In the genomic region with DNA sequence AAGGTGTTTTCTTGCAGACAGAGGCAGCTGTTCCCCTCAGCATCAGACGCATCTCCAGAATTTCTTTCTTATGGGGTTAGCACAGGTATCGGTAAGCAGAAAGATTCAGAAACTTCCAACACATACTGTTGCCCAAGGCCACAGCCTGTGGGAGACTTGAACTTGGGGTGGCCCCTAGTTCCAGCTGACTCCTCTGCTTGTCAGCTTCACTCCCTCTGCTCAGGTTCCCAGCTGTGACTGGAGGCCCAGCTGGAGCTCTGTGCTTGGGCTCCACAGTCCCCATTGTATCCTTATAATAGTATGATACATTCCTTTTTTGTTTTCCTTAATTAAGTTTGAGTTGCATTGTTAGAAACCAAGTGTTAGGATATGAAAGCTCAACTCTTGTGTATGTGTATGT, we compare ENCODE assay signal across 25 cellular contexts.
"Had no signal": no experiment of that assay in that cellular context is flagged by ENCODE, and none has a peak within 500 bp of the region (broad histone marks: within the 10 kb centered on the region; RNA-seq: fewer than 3 reads in every experiment).

No MANE protein-coding gene starts in this region.

- DNase-seq: naive B cell; naive thymus-derived CD8-positive, alpha-beta T cell; nephron progenitor cell; nucleus accumbens; pancreas; right cardiac atrium; right lobe of liver; sigmoid colon; small intestine; stimulated activated CD4-positive, alpha-beta T cell treated with anti-CD3 and anti-CD28 coated beads, Interleukin-15, amount 100 ng/mL, for 24 hours; stimulated activated CD4-positive, alpha-beta T cell treated with anti-CD3 and anti-CD28 coated beads, Interleukin-2, amount 100 ng/mL, for 24 hours; stimulated activated CD4-positive, alpha-beta T cell treated with anti-CD3 and anti-CD28 coated beads, Interleukin-2, amount 100 ng/mL, for 48 hours; stimulated activated CD4-positive, alpha-beta T cell treated with anti-CD3 and anti-CD28 coated beads, Interleukin-4, amount 100 ng/mL, for 24 hours; stimulated activated naive B cell treated with anti-CD40 and anti-IgM and Interleukin-4, amounts not matched to agents 10 μg/mL and 1 μg/mL and 100 μg/mL, for 72 hours; stimulated activated naive CD4-positive, alpha-beta T cell treated with Interleukin-2 at 50 U/mL for 16 hours; stomach; thyroid gland; trophoblast cell; upper lobe of left lung; uterus had no signal

- H3K9me3 ChIP-seq: neutrophil, pancreas, prostate gland, right lobe of liver, sigmoid colon, stomach, thoracic aorta, thyroid gland, tibial nerve, upper lobe of left lung, uterus had no signal

- H3K4me1 ChIP-seq: pancreas, prostate gland, right lobe of liver, thyroid gland, uterus had no signal

- H2AFZ ChIP-seq: neural progenitor cell had no signal

- H3K36me3 ChIP-seq: neural progenitor cell, neutrophil, pancreas, prostate gland, right lobe of liver, sigmoid colon, stomach, thoracic aorta, thyroid gland, tibial nerve, upper lobe of left lung, uterus had no signal

- H3K27ac ChIP-seq: neural progenitor cell, neutrophil, pancreas, prostate gland, right lobe of liver, sigmoid colon, stomach, thoracic aorta, thyroid gland, tibial nerve, upper lobe of left lung, uterus had no signal

- H3K4me2 ChIP-seq: neural progenitor cell had no signal

- H3K4me3 ChIP-seq: neural progenitor cell, pancreas, prostate gland, right lobe of liver, sigmoid colon, stomach, thoracic aorta, thyroid gland, tibial nerve, upper lobe of left lung, uterus had no signal
